ENCODE assay signal across 26 cellular contexts in the genomic region with DNA sequence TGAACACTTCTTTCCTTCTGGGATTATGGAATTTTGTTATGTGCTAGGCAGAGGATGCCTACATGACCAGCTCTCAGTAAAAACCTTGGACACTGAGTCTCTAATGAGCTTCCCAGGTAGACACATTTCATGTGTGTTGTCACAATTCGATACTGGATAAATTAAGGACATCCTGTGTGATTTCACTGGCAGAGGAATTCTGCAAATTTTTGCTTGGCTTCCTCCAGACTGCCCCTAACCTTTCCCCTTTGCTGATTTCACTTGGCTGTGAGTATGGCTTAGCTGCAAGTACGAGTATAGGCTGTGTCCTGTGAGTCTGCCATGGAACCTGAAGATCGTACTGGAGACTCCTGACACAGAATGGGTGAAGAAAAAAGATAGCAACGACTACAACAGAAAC.
"Had no signal": no experiment of that assay in that cellular context is flagged by ENCODE, and none has a peak within 500 bp of the region (broad histone marks: within the 10 kb centered on the region; RNA-seq: fewer than 3 reads in every experiment).

No MANE protein-coding gene starts in this region.

- H3K4me3 Mint-ChIP-seq: activated CD4-positive, alpha-beta T cell treated with anti-CD3 and anti-CD28 coated beads for 36 hours; activated CD4-positive, alpha-beta T cell treated with anti-CD3 and anti-CD28 coated beads, Interleukin-2, amount 10 ng/mL, durations not matched to agents 7 days and 5 days; activated CD8-positive, alpha-beta T cell treated with anti-CD3 and anti-CD28 coated beads, Interleukin-2, amount 10 ng/mL, durations not matched to agents 7 days and 5 days; activated naive CD4-positive, alpha-beta T cell treated with anti-CD3 and anti-CD28 coated beads for 36 hours; activated T-cell treated with anti-CD3 and anti-CD28 coated beads, Interleukin-2, amount 50 U/mL, for 24 hours; brain; T-helper 1 cell treated with Interleukin-12 subunit alpha and Interleukin-12 subunit beta and Interleukin-4 antibody, amounts not matched to agents 30 μg/mL and 1 μg/mL, for 36 hours; T-helper 2 cell treated with Interferon-gamma antibody and Interleukin-4, amounts not matched to agents 5 μg/mL and 100 μg/mL, for 36 hours had no signal

- H3K36me3 ChIP-seq: adrenal gland had no signal

- H3K4me2 ChIP-seq: SK-N-SH had no signal

- DNase-seq: activated CD4-positive, alpha-beta T cell treated with anti-CD3 and anti-CD28 coated beads for 36 hours; activated CD4-positive, alpha-beta T cell treated with anti-CD3 and anti-CD28 coated beads, Interleukin-2, amount 10 ng/mL, durations not matched to agents 7 days and 5 days; activated CD4-positive, alpha-beta T cell treated with anti-CD3 and anti-CD28 coated beads, Interleukin-2, amount 50 U/mL, for 48 hours; activated CD8-positive, alpha-beta T cell treated with anti-CD3 and anti-CD28 coated beads, Interleukin-2, amount 10 ng/mL, durations not matched to agents 7 days and 5 days; activated gamma-delta T cell treated with Interleukin-2 at 50 U/mL for 16 hours; activated naive CD4-positive, alpha-beta T cell treated with anti-CD3 and anti-CD28 coated beads for 36 hours; activated T-cell treated with anti-CD3 and anti-CD28 coated beads, Interleukin-2, amount 50 U/mL, for 24 hours; adrenal gland; caudate nucleus; Karpas-422; NCI-H1105; NCI-H1417 treated with DMSO at 0.1 percent for 48 hours; NCI-H1930; NCI-H2081 treated with DMSO at 0.1 percent for 48 hours; NCI-H345; NCI-H524 treated with DMSO at 0.1 percent for 48 hours; SHP77; SK-N-SH had no signal

- H3K4me1 Mint-ChIP-seq: activated CD4-positive, alpha-beta T cell treated with anti-CD3 and anti-CD28 coated beads for 36 hours; activated CD4-positive, alpha-beta T cell treated with anti-CD3 and anti-CD28 coated beads, Interleukin-2, amount 10 ng/mL, durations not matched to agents 7 days and 5 days had no signal

- ATAC-seq: activated CD4-positive, alpha-beta T cell treated with anti-CD3 and anti-CD28 coated beads for 36 hours; activated CD4-positive, CD25-positive, alpha-beta regulatory T cell treated with anti-CD3 and anti-CD28 coated beads, Interleukin-2, amount 50 U/mL, for 24 hours; activated CD8-positive, alpha-beta T cell treated with anti-CD3 and anti-CD28 coated beads, Interleukin-2, amount 10 ng/mL, durations not matched to agents 7 days and 5 days; activated naive CD4-positive, alpha-beta T cell treated with anti-CD3 and anti-CD28 coated beads, Interleukin-2, amount 50 U/mL, for 72 hours; Panc1 had no signal

- FAIRE-seq: TTC549 had no signal

- H3K27me3 ChIP-seq: adrenal gland, SJSA1 had no signal

- H3K27ac ChIP-seq: adrenal gland, SJSA1 had no signal

- H3K9me3 ChIP-seq: SJSA1, SK-N-SH had no signal

- H3K9me3 Mint-ChIP-seq: activated naive CD4-positive, alpha-beta T cell treated with anti-CD3 and anti-CD28 coated beads for 36 hours; activated naive CD4-positive, alpha-beta T cell treated with anti-CD3 and anti-CD28 coated beads, Interleukin-2, amount 50 U/mL, for 72 hours; activated T-cell treated with anti-CD3 and anti-CD28 coated beads, Interleukin-2, amount 50 U/mL, for 24 hours; T-helper 1 cell treated with Interleukin-12 subunit alpha and Interleukin-12 subunit beta and Interleukin-4 antibody, amounts not matched to agents 30 μg/mL and 1 μg/mL, for 36 hours; T-helper 2 cell treated with Interferon-gamma antibody and Interleukin-4, amounts not matched to agents 5 μg/mL and 100 μg/mL, for 36 hours had no signal

- H3K9ac ChIP-seq: SK-N-SH had no signal

- H3K27ac Mint-ChIP-seq: activated CD4-positive, alpha-beta T cell treated with anti-CD3 and anti-CD28 coated beads for 36 hours; activated CD4-positive, alpha-beta T cell treated with anti-CD3 and anti-CD28 coated beads, Interleukin-2, amount 10 ng/mL, durations not matched to agents 7 days and 5 days; activated CD8-positive, alpha-beta T cell treated with anti-CD3 and anti-CD28 coated beads, Interleukin-2, amount 10 ng/mL, durations not matched to agents 7 days and 5 days; activated naive CD4-positive, alpha-beta T cell treated with anti-CD3 and anti-CD28 coated beads for 36 hours; activated naive CD4-positive, alpha-beta T cell treated with anti-CD3 and anti-CD28 coated beads, Interleukin-2, amount 50 U/mL, for 72 hours; activated T-cell treated with anti-CD3 and anti-CD28 coated beads, Interleukin-2, amount 50 U/mL, for 24 hours; T-helper 1 cell treated with Interleukin-12 subunit alpha and Interleukin-12 subunit beta and Interleukin-4 antibody, amounts not matched to agents 30 μg/mL and 1 μg/mL, for 36 hours; T-helper 2 cell treated with Interferon-gamma antibody and Interleukin-4, amounts not matched to agents 5 μg/mL and 100 μg/mL, for 36 hours had no signal

- H3K27me3 Mint-ChIP-seq: activated CD4-positive, alpha-beta T cell treated with anti-CD3 and anti-CD28 coated beads for 36 hours; activated CD4-positive, alpha-beta T cell treated with anti-CD3 and anti-CD28 coated beads, Interleukin-2, amount 10 ng/mL, durations not matched to agents 7 days and 5 days; activated T-cell treated with anti-CD3 and anti-CD28 coated beads, Interleukin-2, amount 50 U/mL, for 24 hours had no signal

- H3K4me3 ChIP-seq: adrenal gland, SJSA1 had no signal
